ENCODE assay signal across 2 cellular contexts in the genomic region with DNA sequence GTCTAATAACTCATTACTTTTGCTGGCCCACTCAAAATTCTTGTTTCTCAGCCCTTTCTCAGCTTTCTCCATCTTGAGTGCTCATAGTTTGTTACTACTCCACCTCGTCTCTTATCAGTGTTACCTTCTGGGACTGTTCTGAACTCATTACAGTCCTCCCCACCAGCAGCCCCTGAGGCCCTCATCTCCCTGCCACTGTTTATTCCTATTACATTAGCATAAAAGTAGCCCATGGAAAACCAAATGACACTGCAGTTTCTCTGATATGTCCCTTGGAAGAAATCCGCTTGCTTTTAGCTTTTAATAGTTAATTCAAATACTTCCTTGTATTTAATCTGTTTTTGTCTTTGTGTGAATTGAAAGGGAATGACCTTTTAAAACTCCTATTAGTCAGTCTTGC.
TF ChIP-seq lines count a peak whose summit lies in the region.

No MANE protein-coding gene starts in this region.

TF ChIP-seq in WTC11, 78 proteins besides CTCF, POLR2A, EP300 and RAD21 (continued from another document):
- TF ChIP-seq, protein P1, sequence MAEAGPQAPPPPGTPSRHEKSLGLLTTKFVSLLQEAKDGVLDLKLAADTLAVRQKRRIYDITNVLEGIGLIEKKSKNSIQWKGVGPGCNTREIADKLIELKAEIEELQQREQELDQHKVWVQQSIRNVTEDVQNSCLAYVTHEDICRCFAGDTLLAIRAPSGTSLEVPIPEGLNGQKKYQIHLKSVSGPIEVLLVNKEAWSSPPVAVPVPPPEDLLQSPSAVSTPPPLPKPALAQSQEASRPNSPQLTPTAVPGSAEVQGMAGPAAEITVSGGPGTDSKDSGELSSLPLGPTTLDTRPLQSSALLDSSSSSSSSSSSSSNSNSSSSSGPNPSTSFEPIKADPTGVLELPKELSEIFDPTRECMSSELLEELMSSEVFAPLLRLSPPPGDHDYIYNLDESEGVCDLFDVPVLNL (CRISPR knock-in tag; IDR thresholded peaks at IDR 0.05; ENCODE audit: borderline replicate concordance, low read depth) = no peak
- TF ChIP-seq, protein P2, sequence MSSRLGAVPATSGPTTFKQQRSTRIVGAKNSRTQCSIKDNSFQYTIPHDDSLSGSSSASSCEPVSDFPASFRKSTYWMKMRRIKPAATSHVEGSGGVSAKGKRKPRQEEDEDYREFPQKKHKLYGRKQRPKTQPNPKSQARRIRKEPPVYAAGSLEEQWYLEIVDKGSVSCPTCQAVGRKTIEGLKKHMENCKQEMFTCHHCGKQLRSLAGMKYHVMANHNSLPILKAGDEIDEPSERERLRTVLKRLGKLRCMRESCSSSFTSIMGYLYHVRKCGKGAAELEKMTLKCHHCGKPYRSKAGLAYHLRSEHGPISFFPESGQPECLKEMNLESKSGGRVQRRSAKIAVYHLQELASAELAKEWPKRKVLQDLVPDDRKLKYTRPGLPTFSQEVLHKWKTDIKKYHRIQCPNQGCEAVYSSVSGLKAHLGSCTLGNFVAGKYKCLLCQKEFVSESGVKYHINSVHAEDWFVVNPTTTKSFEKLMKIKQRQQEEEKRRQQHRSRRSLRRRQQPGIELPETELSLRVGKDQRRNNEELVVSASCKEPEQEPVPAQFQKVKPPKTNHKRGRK (CRISPR knock-in tag; IDR thresholded peaks at IDR 0.05; ENCODE audit: borderline replicate concordance) = no peak
- no peak for TF ChIP-seq TP53 (CRISPR knock-in tag; IDR thresholded peaks at IDR 0.05)

TF ChIP-seq in HEK293T, 16 proteins besides CTCF, POLR2A, EP300 and RAD21 (continued from another document):
- TF ChIP-seq TARDBP (IDR thresholded peaks at IDR 0.05) (no peak), HDGF (IDR thresholded peaks at IDR 0.05; ENCODE audit: borderline replicate concordance) (no peak), FOXM1 (IDR thresholded peaks at IDR 0.05; ENCODE audit: borderline replicate concordance) (no peak), ELF4 (IDR thresholded peaks at IDR 0.05) (no peak)
